Comparison of ENCODE assay signal across 26 cellular contexts in the genomic region with DNA sequence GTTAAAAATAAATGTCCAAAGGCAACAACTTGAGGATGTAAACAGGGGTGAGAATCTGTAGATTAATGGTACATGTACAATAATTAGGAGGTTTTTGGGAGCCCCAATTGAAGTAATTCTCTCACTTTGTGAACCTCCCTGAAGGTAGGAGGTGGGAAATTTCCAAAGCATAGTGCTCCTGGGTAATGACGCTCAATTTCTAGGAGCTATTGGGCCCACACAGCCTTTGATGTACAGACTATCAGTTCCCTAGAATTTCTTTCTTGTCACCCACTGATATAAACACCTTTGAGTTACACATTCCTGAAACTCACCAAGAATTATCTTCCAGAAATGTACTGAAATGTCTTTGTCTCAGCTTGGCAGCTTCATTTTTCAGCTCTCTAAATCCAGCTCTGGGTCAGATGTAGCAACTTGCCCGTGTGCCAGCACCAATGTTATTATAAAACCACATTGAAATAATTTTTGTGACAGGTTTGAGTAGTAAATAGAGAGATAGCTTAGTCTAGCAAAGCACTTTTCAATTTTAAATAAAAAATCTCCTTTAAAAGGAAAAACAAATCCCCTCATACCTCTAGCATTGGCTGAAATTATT. TPM values are rescaled to one million over a fixed set of nuclear protein-coding genes. Genes with fewer than 3 reads are reported as not detected.
DNase-seq lines count a peak whose midpoint lies in the region; ATAC-seq and TF ChIP-seq lines count a peak whose summit lies in the region.
"Had no signal": no experiment of that assay in that cellular context is flagged by ENCODE, and none has a peak within 500 bp of the region (broad histone marks: within the 10 kb centered on the region; RNA-seq: fewer than 3 reads in every experiment).

No MANE protein-coding gene starts in this region.

- H3K36me3 ChIP-seq in GM23338 (ENCODE audit: insufficient read depth) = no peaks in the 10 kb centered on the region
- H3K36me3 ChIP-seq: BE2C, BLaER1 had no signal

- no peaks in the 10 kb centered on the region for H4K20me1 ChIP-seq in GM23338 (replicated peaks; ENCODE audit: insufficient read depth)
- H4K20me1 ChIP-seq: BLaER1 had no signal

- H3K4me3 Mint-ChIP-seq in GM23338 = no peak overlapping the region
- H3K4me3 Mint-ChIP-seq: CD14-positive monocyte; CD4-positive, alpha-beta memory T cell; CD4-positive, CD25-positive, alpha-beta regulatory T cell; CD8-positive, alpha-beta memory T cell had no signal

- H3K4me3 ChIP-seq in GM23338 = no peak overlapping the region
- H3K4me3 ChIP-seq: BLaER1, GM12878 had no signal

- TF ChIP-seq CTCF in GM23338 (conservative IDR thresholded peaks at IDR 0.05; ENCODE audit: low read depth in 2 of 2) = no peak

- no peaks in the 10 kb centered on the region for H3K27me3 Mint-ChIP-seq in GM23338 (ENCODE audit: insufficient read depth, low read depth, poor library complexity)
- H3K27me3 Mint-ChIP-seq: CD4-positive, alpha-beta memory T cell; CD8-positive, alpha-beta memory T cell had no signal

- H2AFZ ChIP-seq in GM23338 = peak overlapping the region; percentile 14; the same call in 1 of the 2 replicates

- no peak for DNase-seq in GM23338 (ENCODE audit: low spot score)
- DNase-seq in cerebellum (ENCODE audit: low spot score) = peak; percentile 27
- DNase-seq in putamen (ENCODE audit: low spot score) = peak; percentile 5
- no peak for DNase-seq in hippocampal formation (lab: John Stamatoyannopoulos, UW)
- no peak for DNase-seq in epidermal melanocyte (ENCODE audit: insufficient read length, low spot score)
- DNase-seq: 8988T; ACHN; BE2C; CD4-positive, alpha-beta memory T cell; CD4-positive, CD25-positive, alpha-beta regulatory T cell; CD8-positive, alpha-beta memory T cell; COR-L47; DMS 273 treated with DMSO at 0.1 percent for 48 hours; DMS153; DMS53; DMS79; DND-41; EL; GF-D8 had no signal

- H3K4me1 Mint-ChIP-seq in GM23338 = no peaks in the 10 kb centered on the region
- H3K4me1 Mint-ChIP-seq: CD14-positive monocyte; CD4-positive, alpha-beta memory T cell; CD4-positive, CD25-positive, alpha-beta regulatory T cell; CD8-positive, alpha-beta memory T cell had no signal

- H3K9me2 ChIP-seq in GM23338 (ENCODE audit: insufficient read depth) = 0 out of 2 replicates have a peak, but pooled peaks cover 4% of the 10 kb centered on the region

- ATAC-seq in GM23338 (no peak), HG03342 (IDR thresholded peaks at IDR 0.05; ENCODE audit: unreplicated experiment) (no peak)
- ATAC-seq: GM12878 had no signal

- no peaks in the 10 kb centered on the region for H3K79me2 ChIP-seq in GM23338 (replicated peaks; ENCODE audit: insufficient read depth)

- no peaks in the 10 kb centered on the region for H3F3A ChIP-seq in GM23338 (replicated peaks; ENCODE audit: low read depth)

- H3K9me3 Mint-ChIP-seq in GM23338 = peaks cover 27% of the 10 kb centered on the region

- no peaks in the 10 kb centered on the region for H3K27me3 ChIP-seq in GM23338 (ENCODE audit: insufficient read depth)
- H3K27me3 ChIP-seq: BE2C, BLaER1 had no signal

- no peaks in the 10 kb centered on the region for H3K4me1 ChIP-seq in GM23338 (ENCODE audit: insufficient read depth)
- H3K4me1 ChIP-seq: BE2C, BLaER1 had no signal

- peaks cover 11% of the 10 kb centered on the region; the same call in 2 of the 3 replicates for H3K36me3 Mint-ChIP-seq in GM23338 (ENCODE audit: low read depth)
- H3K36me3 Mint-ChIP-seq: CD14-positive monocyte; CD4-positive, alpha-beta memory T cell; CD4-positive, CD25-positive, alpha-beta regulatory T cell had no signal

- H3K27ac Mint-ChIP-seq in GM23338 = no peak overlapping the region
- H3K27ac Mint-ChIP-seq: CD14-positive monocyte; CD4-positive, alpha-beta memory T cell; CD4-positive, CD25-positive, alpha-beta regulatory T cell; CD8-positive, alpha-beta memory T cell had no signal

- H3K4me2 ChIP-seq in GM23338 = no peak overlapping the region
- H3K4me2 ChIP-seq: BLaER1 had no signal

- H3K27ac ChIP-seq in GM23338 (ENCODE audit: low read depth) = no peak overlapping the region
- H3K27ac ChIP-seq: BLaER1 had no signal

TF ChIP-seq in GM23338, 12 proteins besides CTCF, POLR2A, EP300 and RAD21 (continues in another document):
- TF ChIP-seq, protein P1, sequence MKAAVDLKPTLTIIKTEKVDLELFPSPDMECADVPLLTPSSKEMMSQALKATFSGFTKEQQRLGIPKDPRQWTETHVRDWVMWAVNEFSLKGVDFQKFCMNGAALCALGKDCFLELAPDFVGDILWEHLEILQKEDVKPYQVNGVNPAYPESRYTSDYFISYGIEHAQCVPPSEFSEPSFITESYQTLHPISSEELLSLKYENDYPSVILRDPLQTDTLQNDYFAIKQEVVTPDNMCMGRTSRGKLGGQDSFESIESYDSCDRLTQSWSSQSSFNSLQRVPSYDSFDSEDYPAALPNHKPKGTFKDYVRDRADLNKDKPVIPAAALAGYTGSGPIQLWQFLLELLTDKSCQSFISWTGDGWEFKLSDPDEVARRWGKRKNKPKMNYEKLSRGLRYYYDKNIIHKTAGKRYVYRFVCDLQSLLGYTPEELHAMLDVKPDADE (IDR thresholded peaks at IDR 0.05) = no peak
- TF ChIP-seq STAT1 (IDR thresholded peaks at IDR 0.05; ENCODE audit: unreplicated experiment) = no peak
- TF ChIP-seq CREB1 (CRISPR knock-in tag; IDR thresholded peaks at IDR 0.05; ENCODE audit: low read depth) = no peak
- TF ChIP-seq JUNB (IDR thresholded peaks at IDR 0.05; ENCODE audit: unreplicated experiment) = no peak
- TF ChIP-seq EZH2phosphoT487 (IDR thresholded peaks at IDR 0.05; ENCODE audit: unreplicated experiment) = no peak
- TF ChIP-seq EZH2 (IDR thresholded peaks at IDR 0.05; ENCODE audit: low read depth, unreplicated experiment) = no peak
- TF ChIP-seq, protein P2, sequence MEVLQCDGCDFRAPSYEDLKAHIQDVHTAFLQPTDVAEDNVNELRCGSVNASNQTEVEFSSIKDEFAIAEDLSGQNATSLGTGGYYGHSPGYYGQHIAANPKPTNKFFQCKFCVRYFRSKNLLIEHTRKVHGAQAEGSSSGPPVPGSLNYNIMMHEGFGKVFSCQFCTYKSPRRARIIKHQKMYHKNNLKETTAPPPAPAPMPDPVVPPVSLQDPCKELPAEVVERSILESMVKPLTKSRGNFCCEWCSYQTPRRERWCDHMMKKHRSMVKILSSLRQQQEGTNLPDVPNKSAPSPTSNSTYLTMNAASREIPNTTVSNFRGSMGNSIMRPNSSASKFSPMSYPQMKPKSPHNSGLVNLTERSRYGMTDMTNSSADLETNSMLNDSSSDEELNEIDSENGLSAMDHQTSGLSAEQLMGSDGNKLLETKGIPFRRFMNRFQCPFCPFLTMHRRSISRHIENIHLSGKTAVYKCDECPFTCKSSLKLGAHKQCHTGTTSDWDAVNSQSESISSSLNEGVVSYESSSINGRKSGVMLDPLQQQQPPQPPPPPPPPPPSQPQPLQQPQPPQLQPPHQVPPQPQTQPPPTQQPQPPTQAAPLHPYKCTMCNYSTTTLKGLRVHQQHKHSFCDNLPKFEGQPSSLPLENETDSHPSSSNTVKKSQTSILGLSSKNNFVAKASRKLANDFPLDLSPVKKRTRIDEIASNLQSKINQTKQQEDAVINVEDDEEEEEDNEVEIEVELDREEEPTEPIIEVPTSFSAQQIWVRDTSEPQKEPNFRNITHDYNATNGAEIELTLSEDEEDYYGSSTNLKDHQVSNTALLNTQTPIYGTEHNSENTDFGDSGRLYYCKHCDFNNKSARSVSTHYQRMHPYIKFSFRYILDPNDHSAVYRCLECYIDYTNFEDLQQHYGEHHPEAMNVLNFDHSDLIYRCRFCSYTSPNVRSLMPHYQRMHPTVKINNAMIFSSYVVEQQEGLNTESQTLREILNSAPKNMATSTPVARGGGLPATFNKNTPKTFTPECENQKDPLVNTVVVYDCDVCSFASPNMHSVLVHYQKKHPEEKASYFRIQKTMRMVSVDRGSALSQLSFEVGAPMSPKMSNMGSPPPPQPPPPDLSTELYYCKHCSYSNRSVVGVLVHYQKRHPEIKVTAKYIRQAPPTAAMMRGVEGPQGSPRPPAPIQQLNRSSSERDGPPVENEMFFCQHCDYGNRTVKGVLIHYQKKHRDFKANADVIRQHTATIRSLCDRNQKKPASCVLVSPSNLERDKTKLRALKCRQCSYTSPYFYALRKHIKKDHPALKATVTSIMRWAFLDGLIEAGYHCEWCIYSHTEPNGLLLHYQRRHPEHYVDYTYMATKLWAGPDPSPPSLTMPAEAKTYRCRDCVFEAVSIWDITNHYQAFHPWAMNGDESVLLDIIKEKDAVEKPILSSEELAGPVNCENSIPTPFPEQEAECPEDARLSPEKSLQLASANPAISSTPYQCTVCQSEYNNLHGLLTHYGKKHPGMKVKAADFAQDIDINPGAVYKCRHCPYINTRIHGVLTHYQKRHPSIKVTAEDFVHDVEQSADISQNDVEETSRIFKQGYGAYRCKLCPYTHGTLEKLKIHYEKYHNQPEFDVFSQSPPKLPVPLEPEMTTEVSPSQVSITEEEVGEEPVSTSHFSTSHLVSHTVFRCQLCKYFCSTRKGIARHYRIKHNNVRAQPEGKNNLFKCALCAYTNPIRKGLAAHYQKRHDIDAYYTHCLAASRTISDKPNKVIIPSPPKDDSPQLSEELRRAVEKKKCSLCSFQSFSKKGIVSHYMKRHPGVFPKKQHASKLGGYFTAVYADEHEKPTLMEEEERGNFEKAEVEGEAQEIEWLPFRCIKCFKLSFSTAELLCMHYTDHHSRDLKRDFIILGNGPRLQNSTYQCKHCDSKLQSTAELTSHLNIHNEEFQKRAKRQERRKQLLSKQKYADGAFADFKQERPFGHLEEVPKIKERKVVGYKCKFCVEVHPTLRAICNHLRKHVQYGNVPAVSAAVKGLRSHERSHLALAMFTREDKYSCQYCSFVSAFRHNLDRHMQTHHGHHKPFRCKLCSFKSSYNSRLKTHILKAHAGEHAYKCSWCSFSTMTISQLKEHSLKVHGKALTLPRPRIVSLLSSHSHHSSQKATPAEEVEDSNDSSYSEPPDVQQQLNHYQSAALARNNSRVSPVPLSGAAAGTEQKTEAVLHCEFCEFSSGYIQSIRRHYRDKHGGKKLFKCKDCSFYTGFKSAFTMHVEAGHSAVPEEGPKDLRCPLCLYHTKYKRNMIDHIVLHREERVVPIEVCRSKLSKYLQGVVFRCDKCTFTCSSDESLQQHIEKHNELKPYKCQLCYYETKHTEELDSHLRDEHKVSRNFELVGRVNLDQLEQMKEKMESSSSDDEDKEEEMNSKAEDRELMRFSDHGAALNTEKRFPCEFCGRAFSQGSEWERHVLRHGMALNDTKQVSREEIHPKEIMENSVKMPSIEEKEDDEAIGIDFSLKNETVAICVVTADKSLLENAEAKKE (CRISPR knock-in tag; IDR thresholded peaks at IDR 0.05) = no peak
- TF ChIP-seq ZNF114 (CRISPR knock-in tag; IDR thresholded peaks at IDR 0.05) = no peak

RNA-seq across cellular contexts. Expression of a gene that starts 36.6 kb away (rescaled TPM):
- total RNA-seq in GM23338 (2014; rRNA removed; shearing (Covaris generic)) = 51.2 and 65.6 TPM in 2 replicates
- 11.1 and 11.5 TPM in 2 replicates for polyA plus RNA-seq in GM23338 (2016; fragmentation: Nextera tagmentation; extraction: Ambion mirVana)
- 41.3 TPM for total RNA-seq in cerebellum
- total RNA-seq: A673; CD4-positive, alpha-beta memory T cell; CD4-positive, CD25-positive, alpha-beta regulatory T cell; CD8-positive, alpha-beta memory T cell; Daoy had no signal
- polyA plus RNA-seq: AG04450; CD14-positive monocyte; CD4-positive, alpha-beta memory T cell; CD4-positive, CD25-positive, alpha-beta regulatory T cell; CD8-positive, alpha-beta memory T cell had no signal

Comparison
In these comparisons a context has a peak if more than half of its experiments do, and no peak if none do; other contexts are left out.
1. DNase-seq: peak in cerebellum (single experiment) and putamen (single experiment); none in GM23338 (single experiment), hippocampal formation (0 of 2) and epidermal melanocyte (single experiment).